ENCODE assay signal across 1 cellular context in the genomic region with DNA sequence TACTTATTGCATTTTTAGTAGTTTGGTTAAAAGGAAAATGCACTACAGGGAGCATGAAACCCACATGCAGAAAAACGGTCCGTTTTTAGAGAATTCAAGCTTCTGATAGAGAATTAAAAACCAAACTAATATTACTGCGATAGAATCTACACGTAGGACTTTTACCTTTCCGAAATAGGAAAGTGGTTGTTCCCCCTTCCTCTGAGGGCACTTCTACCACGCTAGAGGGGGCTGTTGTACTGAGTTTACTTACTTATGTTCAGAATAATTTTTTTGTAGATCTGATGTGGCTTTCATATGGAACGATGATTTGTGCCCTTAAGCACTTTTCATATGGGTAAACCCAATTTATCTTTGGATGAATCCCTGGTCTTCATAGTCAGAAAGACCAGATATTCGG.
A peak's percentile ranks its signal among the peaks of the same experiment; 100 is the strongest.
TF ChIP-seq lines count a peak whose summit lies in the region.

No MANE protein-coding gene starts in this region.

TF ChIP-seq in HepG2, 621 proteins besides CTCF, POLR2A, EP300 and RAD21 (continued from another document):
- TF ChIP-seq PTBP1 (IDR thresholded peaks at IDR 0.05; ENCODE audit: low read depth, low read length, poor library complexity, severe bottlenecking) (no peak), STAG1 (CRISPR knock-in tag; IDR thresholded peaks at IDR 0.05) (peak; percentile 86), CREM (IDR thresholded peaks at IDR 0.05) (no peak), CREM (CRISPR knock-in tag; IDR thresholded peaks at IDR 0.05) (no peak), FOXM1 (CRISPR knock-in tag; IDR thresholded peaks at IDR 0.05) (no peak), HOXA3 (CRISPR knock-in tag; IDR thresholded peaks at IDR 0.05) (no peak), SMC3 (IDR thresholded peaks at IDR 0.05; ENCODE audit: low read length) (peak; percentile 81), WIZ (CRISPR knock-in tag; IDR thresholded peaks at IDR 0.05) (no peak)
